8 cellular contexts compared by ENCODE assay signal in genomic region chr10:35126530-35127288, GRCh38. TPM values are rescaled to one million over a fixed set of nuclear protein-coding genes. Genes with fewer than 3 reads are reported as not detected.
DNase-seq lines count a peak whose midpoint lies in the region; ATAC-seq and TF ChIP-seq lines count a peak whose summit lies in the region.

TSS of gene CREM (plus strand) at chr10:35126846. CDS start at chr10:35137836, 10,990 bp downstream.

- H3K36me3 ChIP-seq in mucosa of rectum (ENCODE audit: control insufficient read depth in 2 of 2, insufficient read depth in 2 of 2, low read length in 2 of 2) = no peaks in the 10 kb centered on the region

- TF ChIP-seq CTCF in epithelial cell of proximal tubule (conservative IDR thresholded peaks at IDR 0.05; ENCODE audit: low read depth, low read length) = peak; percentile 75

- H3K27ac ChIP-seq in mucosa of rectum (ENCODE audit: low read depth in 2 of 2, low read length in 2 of 2) = peak within 1 kb of the TSS; percentile 100

- peak; percentile 20; the same call in 1 of the 2 replicates for TF ChIP-seq EP300 in Ishikawa (IDR thresholded peaks at IDR 0.05; ENCODE audit: borderline replicate concordance)

- H3K4me1 ChIP-seq in mucosa of rectum (ENCODE audit: control insufficient read depth in 2 of 2, insufficient read depth in 2 of 2, low read length in 2 of 2) = peaks cover 2 to 15% of the 10 kb centered on the region in 2 donors

- peak within 1 kb of the TSS; percentile 64 for H3K4me3 ChIP-seq in epithelial cell of proximal tubule (ENCODE audit: low read depth, low read length)
- peak within 1 kb of the TSS; percentile 89 to 92 for H3K4me3 ChIP-seq in mucosa of rectum (ENCODE audit: low read length in 2 of 2)

- H3K9me3 ChIP-seq in mucosa of rectum (ENCODE audit: control insufficient read depth in 2 of 2, low read length in 2 of 2) = no peaks in the 10 kb centered on the region

- peak within 1 kb of the TSS; percentile 100 for H3K9ac ChIP-seq in mucosa of rectum (ENCODE audit: low read depth in 1 of 2, low read length in 2 of 2)

- peak; percentile 52 for TF ChIP-seq RAD21 in Ishikawa (IDR thresholded peaks at IDR 0.05; ENCODE audit: low read depth)

- H3K27me3 ChIP-seq in mucosa of rectum (ENCODE audit: control insufficient read depth in 2 of 2, insufficient read depth in 2 of 2, low read length in 2 of 2) = no peaks in the 10 kb centered on the region

- DNase-seq in DMS53 (lab: John Stamatoyannopoulos, UW) (peak; percentile 99), OCI-M2 (lab: John Stamatoyannopoulos, UW; ENCODE audit: unreplicated experiment) (peak; percentile 71), activated T-cell treated with anti-CD3 and anti-CD28 coated beads for 48 hours (ENCODE audit: low read depth) (peak; percentile 99), epithelial cell of proximal tubule (ENCODE audit: low read depth) (peak; percentile 48)
- peak; percentile 99 for DNase-seq in stimulated activated CD8-positive, alpha-beta memory T cell treated with anti-CD3 and anti-CD28 coated beads, Interleukin-4, amount 100 ng/mL, for 48 hours

- ATAC-seq in GM21576 (IDR thresholded peaks at IDR 0.05; ENCODE audit: unreplicated experiment) = peak; percentile 73

TF ChIP-seq in Ishikawa, 13 proteins besides CTCF, POLR2A, EP300 and RAD21:
- TF ChIP-seq USF1 (IDR thresholded peaks at IDR 0.05) = no peak
- peak; percentile 62 for TF ChIP-seq TAF1 (IDR thresholded peaks at IDR 0.05; ENCODE audit: low read depth)
- TF ChIP-seq YY1 (IDR thresholded peaks at IDR 0.05; ENCODE audit: low read depth) = peak; percentile 20; the same call in 1 of the 2 replicates
- 0 out of 2 replicates have a peak, but pooled peaks have one; percentile 40 for TF ChIP-seq TEAD4 (IDR thresholded peaks at IDR 0.05)
- TF ChIP-seq EGR1 (IDR thresholded peaks at IDR 0.05) = no peak; the same call in 1 of the 2 replicates
- no peak for TF ChIP-seq CEBPB (IDR thresholded peaks at IDR 0.05)
- peak; percentile 42; the same call in 1 of the 2 replicates for TF ChIP-seq TCF12 (IDR thresholded peaks at IDR 0.05; ENCODE audit: low read depth)
- peak; percentile 95 for TF ChIP-seq CREB1 (IDR thresholded peaks at IDR 0.05; ENCODE audit: low read depth)
- TF ChIP-seq REST (IDR thresholded peaks at IDR 0.05; ENCODE audit: low read depth) = no peak
- 0 out of 2 replicates have a peak, but pooled peaks have one; percentile 26 for TF ChIP-seq FOXM1 (IDR thresholded peaks at IDR 0.05; ENCODE audit: borderline replicate concordance, low read depth)
- peak; percentile 85 for TF ChIP-seq MAX (IDR thresholded peaks at IDR 0.05)
- TF ChIP-seq NFIC (IDR thresholded peaks at IDR 0.05) = peak; percentile 37; the same call in 1 of the 2 replicates
TF ChIP-seq in Ishikawa: peak in this region for 8.

RNA-seq across cellular contexts. Expression of gene CREM, which starts in this region (rescaled TPM):
- total RNA-seq in epithelial cell of proximal tubule = 26.9 and 32.3 TPM in 2 replicates

Comparison
In these comparisons a context has a peak if more than half of its experiments do, and no peak if none do; other contexts are left out.
1. Peak in every context shown above with its lines: DNase-seq, ATAC-seq, H3K4me3 ChIP-seq and H3K27ac ChIP-seq.
2. DNase-seq: peak in every context shown above with its lines; median percentile 99 in DMS53; 99 in activated T-cell treated with anti-CD3 and anti-CD28 coated beads for 48 hours; 99 in stimulated activated CD8-positive, alpha-beta memory T cell treated with anti-CD3 and anti-CD28 coated beads, Interleukin-4, amount 100 ng/mL, for 48 hours; 71 in OCI-M2; 48 in epithelial cell of proximal tubule.